Comparison of ENCODE assay signal across 10 cellular contexts in the genomic region with DNA sequence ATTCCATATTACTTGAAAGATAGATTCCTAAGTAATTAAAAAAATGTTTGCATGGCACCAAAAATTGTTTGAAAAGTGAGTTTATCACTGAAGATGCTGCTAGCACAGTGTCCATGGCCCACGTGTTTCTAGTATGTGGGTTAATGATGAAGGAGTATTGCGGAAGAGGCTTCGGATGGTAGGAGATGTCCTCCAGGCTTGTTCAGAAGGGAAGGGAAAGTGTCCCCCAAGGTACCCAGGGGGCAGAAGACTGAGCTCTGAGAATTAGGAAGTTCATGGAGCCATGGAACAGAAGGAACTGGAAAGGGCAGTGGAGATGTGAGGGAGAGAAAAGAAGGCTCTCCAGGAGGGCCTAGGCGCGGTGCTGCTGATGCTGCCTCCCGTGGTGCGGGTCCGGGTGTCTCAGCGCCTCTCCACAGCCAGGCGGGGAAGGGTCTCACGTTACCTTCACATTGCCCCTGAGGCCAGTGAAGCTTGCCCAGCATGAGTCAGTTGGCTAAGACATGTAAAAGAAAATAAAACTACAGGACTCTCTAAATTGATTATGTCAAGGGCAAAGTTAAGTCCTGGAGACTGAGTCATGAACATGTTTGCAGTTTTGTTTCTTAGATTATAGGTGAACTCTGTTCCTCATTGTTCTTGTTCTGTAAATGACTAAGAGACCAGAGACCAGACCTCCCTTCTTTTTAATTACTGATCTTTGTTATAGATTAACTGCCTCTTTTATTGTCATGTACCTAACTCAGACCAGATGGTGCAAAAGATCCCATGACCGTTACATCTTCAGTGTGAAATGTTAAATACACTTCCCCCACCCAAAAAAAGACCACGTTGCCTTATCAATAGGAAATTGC.
DNase-seq lines count a peak whose midpoint lies in the region; ATAC-seq, FAIRE-seq and TF ChIP-seq lines count a peak whose summit lies in the region.
"Had no signal": no experiment of that assay in that cellular context is flagged by ENCODE, and none has a peak within 500 bp of the region (broad histone marks: within the 10 kb centered on the region; RNA-seq: fewer than 3 reads in every experiment).

No MANE protein-coding gene starts in this region.

- no peak overlapping the region for H3K4me3 ChIP-seq in AG09309 (ENCODE audit: control insufficient read depth, low read depth, low read length)
- H3K4me3 ChIP-seq in K562: no peak overlapping the region

- H2AFZ ChIP-seq in K562 (ENCODE audit: low read depth, low read length): no peak overlapping the region

- no TSS peak for BruUV-seq in K562 (replicated peaks; lab: Mats Ljungman, UMichigan)

- peak; percentile 79 for DNase-seq in AG09309 (ENCODE audit: low read depth)
- peak; percentile 38 for DNase-seq in HS-5 (ENCODE audit: low read depth)
- no peak for DNase-seq in K562 (ENCODE audit: extremely low read depth in 1 of 4, low spot score in 3 of 4)
- DNase-seq in left colon: no peak
- no peak for DNase-seq in T-helper 2 cell
- no peak for DNase-seq in stimulated activated CD4-positive, alpha-beta T cell treated with anti-CD3 and anti-CD28 coated beads, Interleukin-15, amount 100 ng/mL, for 24 hours
- no peak for DNase-seq in Kasumi-1 (lab: John Stamatoyannopoulos, UW)
- DNase-seq: central memory CD4-positive, alpha-beta T cell; GOT3 had no signal

- no peak overlapping the region for H3K27ac ChIP-seq in K562 (ENCODE audit: extremely low read depth, low read depth, low read length)

- whole genome bisulfite sequencing in K562 (ENCODE audit: insufficient coverage, low coverage, missing lambda C conversion rate): 36% methylated on average over 11 of the region's 13 CpGs

- peaks cover 22 to 50% of the 10 kb centered on the region in 2 experiments for H3K27me3 ChIP-seq in K562 (ENCODE audit: control insufficient read depth in 2 of 2, insufficient read depth in 2 of 2, low read length in 2 of 2)

- in situ Hi-C loops in K562 (cut with MboI): no loop called here

- ATAC-seq in K562: no peak
- ATAC-seq in left colon: peak; percentile 83
- no peak for ATAC-seq in HG03159 (IDR thresholded peaks at IDR 0.05; ENCODE audit: unreplicated experiment)

- intact Hi-C loops in K562 (cut with micrococcal nuclease) (loop anchor here (10.0 kb wide), 1 partner anchor 110 kb away; no protein-coding TSS in a partner anchor), left colon (cut with DNase I, micrococcal nuclease) (loop anchor here in 1 of 2 donors (10.0 kb wide), 1 partner anchor 190 kb away; no protein-coding TSS in a partner anchor)

- POLR2A ChIA-PET in K562 (lab: Yijun Ruan, JAX): interaction anchor here (0.6 to 2.1 kb wide), 6 partner anchors 7 to 184 kb away, joined by 3 to 9 read pairs (median 4); no protein-coding TSS in a partner anchor

- H3K9me1 ChIP-seq in K562 (ENCODE audit: control insufficient read depth, insufficient read depth, low read length): no peaks in the 10 kb centered on the region

- no peak for TF ChIP-seq EP300 in K562 (IDR thresholded peaks at IDR 0.05; ENCODE audit: low read length)

- H4K20me1 ChIP-seq in K562 (replicated peaks; ENCODE audit: control insufficient read depth, insufficient read depth, low read length): no peaks in the 10 kb centered on the region

- TF ChIP-seq POLR2A in K562 (conservative IDR thresholded peaks at IDR 0.05): no peak

- H3K79me2 ChIP-seq in K562 (ENCODE audit: control insufficient read depth, insufficient read depth, low read length): no peaks in the 10 kb centered on the region

- H3K9ac ChIP-seq in K562 (ENCODE audit: insufficient read depth in 1 of 2, low read depth in 2 of 2, low read length in 2 of 2): 0 out of 4 replicates have a peak overlapping the region, but pooled peaks of 1 of the 2 experiments have one; percentile 22

- no peak overlapping the region for H3K4me2 ChIP-seq in K562 (ENCODE audit: insufficient read depth, low read length)

- no peak for TF ChIP-seq RAD21 in K562 (CRISPR knock-in tag; conservative IDR thresholded peaks at IDR 0.05 in 1 of 2, IDR thresholded peaks at IDR 0.05 in 1 of 2)

- H3K9me3 ChIP-seq in K562 (replicated peaks; ENCODE audit: control insufficient read depth, insufficient read depth, low read depth, low read length): no peaks in the 10 kb centered on the region

- no peak for FAIRE-seq in K562 (lab: Jason Lieb, UNC)

- H3K36me3 ChIP-seq in K562 (ENCODE audit: control insufficient read depth, insufficient read depth, low read length): no peaks in the 10 kb centered on the region

- CTCF ChIA-PET in K562 (lab: Yijun Ruan, JAX; ENCODE audit: low intra/inter-chr PET ratio): no interaction called here

- H3K4me1 ChIP-seq in K562 (replicated peaks in 1 of 2; ENCODE audit: control insufficient read depth in 2 of 2, insufficient read depth in 2 of 2, low read length in 2 of 2): peaks cover 8 to 11% of the 10 kb centered on the region in 2 experiments; a peak in 4 of 5 replicates

- TF ChIP-seq CTCF in AG09309 (IDR thresholded peaks at IDR 0.05; ENCODE audit: control insufficient read depth, insufficient read depth, low read depth, low read length, missing control alignments): no peak
- TF ChIP-seq CTCF in K562 (IDR thresholded peaks at IDR 0.05 in 2 of 3, conservative IDR thresholded peaks at IDR 0.05 in 1 of 3; ENCODE audit: insufficient read depth in 2 of 3, low read depth in 1 of 3, low read length in 3 of 3): no peak

TF ChIP-seq in K562, 482 proteins besides CTCF, POLR2A, EP300 and RAD21:
- TF ChIP-seq KLF1 (tag; IDR thresholded peaks at IDR 0.05) (no peak), GATA2 (CRISPR knock-in tag; IDR thresholded peaks at IDR 0.05) (peak; percentile 8; the same call in 1 of the 2 replicates)

Comparison
In these comparisons a context has a peak if more than half of its experiments do, and no peak if none do; other contexts are left out.
1. DNase-seq: peak in AG09309 (single experiment) and HS-5 (single experiment); none in K562 (0 of 4), left colon (0 of 2), T-helper 2 cell (0 of 5), stimulated activated CD4-positive, alpha-beta T cell treated with anti-CD3 and anti-CD28 coated beads, Interleukin-15, amount 100 ng/mL, for 24 hours (single experiment) and Kasumi-1 (0 of 2).